ENCODE assay signal across 9 cellular contexts in genomic region chr10:22251751-22252285, GRCh38. TPM values are rescaled to one million over a fixed set of nuclear protein-coding genes. Genes with fewer than 3 reads are reported as not detected.
DNase-seq lines count a peak whose midpoint lies in the region; ATAC-seq, FAIRE-seq and TF ChIP-seq lines count a peak whose summit lies in the region.
"Had no signal": no experiment of that assay in that cellular context is flagged by ENCODE, and none has a peak within 500 bp of the region (broad histone marks: within the 10 kb centered on the region; RNA-seq: fewer than 3 reads in every experiment).

No MANE protein-coding gene starts in this region.

- H3K9me2 ChIP-seq in MM.1S (replicated peaks; ENCODE audit: insufficient read depth, low read length): no peaks in the 10 kb centered on the region

- H3K4me3 ChIP-seq in H7 (ENCODE audit: insufficient read depth, low read depth, low read length) (peak overlapping the region; percentile 43), MM.1S (ENCODE audit: low read length) (peak overlapping the region; percentile 85), HepG2 (replicated peaks in 1 of 3; ENCODE audit: insufficient read depth in 1 of 3, low read depth in 2 of 3, low read length in 3 of 3) (peak overlapping the region; percentile 47 to 67 (median 56))

- H3K4me1 Mint-ChIP-seq in dendritic cell treated with granulocyte-macrophage colony-stimulating factor and Interleukin-4, amounts not matched to agents 40 ng/mL and 50 ng/mL, for 4 days (ENCODE audit: low read depth): peaks cover 17% of the 10 kb centered on the region

- WGBS in HepG2 (ENCODE audit: low lambda C conversion rate): 5% methylated on average over 32 of the region's 32 CpGs

- TF ChIP-seq EP300 in HepG2 (IDR thresholded peaks at IDR 0.05; ENCODE audit: low read depth in 2 of 2, low read length in 2 of 2) (no peak), HepG2 (CRISPR knock-in tag; IDR thresholded peaks at IDR 0.05; ENCODE audit: borderline replicate concordance) (no peak)

- H3K36me3 Mint-ChIP-seq in dendritic cell treated with granulocyte-macrophage colony-stimulating factor and Interleukin-4, amounts not matched to agents 40 ng/mL and 50 ng/mL, for 4 days (ENCODE audit: low read depth): peaks cover 19% of the 10 kb centered on the region

- H3K36me3 ChIP-seq in H7 (replicated peaks; ENCODE audit: control insufficient read depth, insufficient read depth, low read length) (no peaks in the 10 kb centered on the region), MM.1S (replicated peaks; ENCODE audit: insufficient read depth, low read length) (no peaks in the 10 kb centered on the region), HepG2 (replicated peaks in 1 of 2; ENCODE audit: control insufficient read depth in 1 of 2, insufficient read depth in 2 of 2, low read length in 2 of 2) (no peaks in the 10 kb centered on the region)

- peak overlapping the region; percentile 93 for H3K4me3 Mint-ChIP-seq in dendritic cell treated with granulocyte-macrophage colony-stimulating factor and Interleukin-4, amounts not matched to agents 40 ng/mL and 50 ng/mL, for 4 days

- TF ChIP-seq RAD21 in HepG2 (CRISPR knock-in tag; IDR thresholded peaks at IDR 0.05): no peak

- H3F3A ChIP-seq in MM.1S (ENCODE audit: insufficient read depth, low read length): peaks cover 15% of the 10 kb centered on the region

- no TSS peak for BruUV-seq in HepG2 (replicated peaks; lab: Mats Ljungman, UMichigan)

- H3K9me3 ChIP-seq in MM.1S (replicated peaks; ENCODE audit: insufficient read depth, low read length) (no peaks in the 10 kb centered on the region), HepG2 (ENCODE audit: low read length) (no peaks in the 10 kb centered on the region)

- peak; percentile 38; the same call in 2 of the 3 replicates for ATAC-seq in HepG2

- H2AFZ ChIP-seq in MM.1S (ENCODE audit: low read length) (peak overlapping the region; percentile 91), HepG2 (ENCODE audit: low read length) (peak overlapping the region; percentile 76)

- no peak for FAIRE-seq in HepG2 (lab: Jason Lieb, UNC)
- FAIRE-seq: islet of Langerhans had no signal

- peak overlapping the region; percentile 87 for H3K9ac ChIP-seq in MM.1S (ENCODE audit: low read length)
- no peak overlapping the region for H3K9ac ChIP-seq in HepG2 (ENCODE audit: insufficient read depth, low read depth, low read length)

- H3K9me3 Mint-ChIP-seq in dendritic cell treated with granulocyte-macrophage colony-stimulating factor and Interleukin-4, amounts not matched to agents 40 ng/mL and 50 ng/mL, for 4 days: no peaks in the 10 kb centered on the region

- H3K79me2 ChIP-seq in MM.1S (ENCODE audit: low read length) (no peaks in the 10 kb centered on the region), HepG2 (ENCODE audit: insufficient read depth, low read length) (no peaks in the 10 kb centered on the region)

- H3K27ac Mint-ChIP-seq in dendritic cell treated with granulocyte-macrophage colony-stimulating factor and Interleukin-4, amounts not matched to agents 40 ng/mL and 50 ng/mL, for 4 days: peak overlapping the region; percentile 99

- peaks cover under 1% of the 10 kb centered on the region for H3K27me3 Mint-ChIP-seq in dendritic cell treated with granulocyte-macrophage colony-stimulating factor and Interleukin-4, amounts not matched to agents 40 ng/mL and 50 ng/mL, for 4 days

- DNase-seq in G401 (ENCODE audit: low spot score) (peak; percentile 71), H7 (peak; percentile 78), MM.1S (peak; percentile 64), HepG2 (ENCODE audit: low spot score) (no peak), NCI-H82 (lab: John Stamatoyannopoulos, UW) (no peak)
- peak; percentile 64 for DNase-seq in activated CD4-positive, alpha-beta T cell treated with anti-CD3 and anti-CD28 coated beads for 1 hour
- DNase-seq in stimulated activated CD4-positive, alpha-beta T cell treated with anti-CD3 and anti-CD28 coated beads, Interleukin-4, amount 100 ng/mL, for 1 hour: peak; percentile 68

- H3K27ac ChIP-seq in MM.1S (ENCODE audit: low read length) (peak overlapping the region; percentile 86), HepG2 (ENCODE audit: extremely low read length, insufficient read depth, low read length) (no peak overlapping the region)

- in situ Hi-C loops in G401 (cut with HindIII; ENCODE audit: low sequenced_read_pairs): no loop called here
- in situ Hi-C loops in HepG2 (cut with HindIII; ENCODE audit: extremely low pct_ligation_motif_present, low pct_unique_long_range_greater_than_20kb): no loop called here

- intact Hi-C loops in dendritic cell treated with granulocyte-macrophage colony-stimulating factor and Interleukin-4, amounts not matched to agents 40 ng/mL and 50 ng/mL, for 4 days (cut with micrococcal nuclease): loop anchor here (1.0 to 10.0 kb wide), 6 partner anchors 23 to 757 kb away; partner anchors contain the start of genes COMMD3 and DNAJC1
- intact Hi-C loops in HepG2 (cut with micrococcal nuclease; ENCODE audit: unreplicated experiment): no loop called here

- H3K27me3 ChIP-seq in H7 (ENCODE audit: control insufficient read depth, insufficient read depth, low read length) (peaks cover 77% of the 10 kb centered on the region), MM.1S (replicated peaks; ENCODE audit: insufficient read depth, low read length) (no peaks in the 10 kb centered on the region), HepG2 (ENCODE audit: control insufficient read depth in 1 of 2, insufficient read depth in 2 of 2, low read length in 2 of 2) (peaks cover 4 to 34% of the 10 kb centered on the region in 2 experiments)

- H3K4me2 ChIP-seq in MM.1S (ENCODE audit: low read depth, low read length): peak overlapping the region; percentile 72
- peak overlapping the region; percentile 89 for H3K4me2 ChIP-seq in HepG2 (ENCODE audit: low read depth, low read length)

- H3K4me1 ChIP-seq in MM.1S (ENCODE audit: low read length) (no peaks in the 10 kb centered on the region), HepG2 (ENCODE audit: insufficient read depth, low read length) (peaks cover 9% of the 10 kb centered on the region)

- TF ChIP-seq POLR2A in HepG2 (IDR thresholded peaks at IDR 0.05; ENCODE audit: insufficient read depth in 1 of 2, low read depth in 2 of 2, low read length in 2 of 2): no peak

- POLR2A ChIA-PET in HepG2 (lab: Yijun Ruan, JAX): no interaction called here

- TF ChIP-seq CTCF in MM.1S (IDR thresholded peaks at IDR 0.05; ENCODE audit: low read length) (no peak), HepG2 (CRISPR knock-in tag; IDR thresholded peaks at IDR 0.05) (no peak)

- H4K20me1 ChIP-seq in MM.1S (ENCODE audit: insufficient read depth, low read length): no peaks in the 10 kb centered on the region
- no peaks in the 10 kb centered on the region for H4K20me1 ChIP-seq in HepG2 (ENCODE audit: insufficient read depth, low read length)

- CTCF ChIA-PET in HepG2 (lab: Yijun Ruan, JAX; ENCODE audit: low intra/inter-chr PET ratio, low total read pairs): no interaction called here

TF ChIP-seq in HepG2, 621 proteins besides CTCF, POLR2A, EP300 and RAD21 (continues in another document):
- no peak for TF ChIP-seq TEF (CRISPR knock-in tag; IDR thresholded peaks at IDR 0.05)

RNA-seq across cellular contexts. Expression of gene EBLN1, which starts 34.0 kb away (rescaled TPM):
- 1.3 TPM in 1 of 2 replicates, not detected in the other for total RNA-seq in G401 (2014; rRNA removed; shearing (Covaris generic))
- total RNA-seq in H7 (2014; rRNA removed; shearing (Covaris generic)): not detected in 2 replicates
- not detected in 2 replicates for total RNA-seq in HepG2 (2016; rRNA removed; fragmentation: Illumina TruSeq; extraction: Trizol)
- total RNA-seq in HepG2 (2016; cell fraction: cytosol; rRNA removed; fragmentation: Illumina TruSeq; extraction: Trizol; ENCODE audit: low read depth): not detected in 2 replicates
- not detected in 2 replicates for total RNA-seq in HepG2 (2016; cell fraction: insoluble cytoplasmic fraction; rRNA removed; fragmentation: Illumina TruSeq; extraction: Trizol)
- not detected in 2 replicates for total RNA-seq in HepG2 (2016; cell fraction: membrane; rRNA removed; fragmentation: Illumina TruSeq; extraction: Trizol)
- total RNA-seq in HepG2 (2016; cell fraction: nucleus; rRNA removed; fragmentation: Illumina TruSeq; extraction: Trizol): not detected in 2 replicates
- not detected in 2 replicates for polyA plus RNA-seq in HepG2 (2011; rRNA removed)
- not detected in 2 replicates for polyA plus RNA-seq in HepG2 (2011; cell fraction: cytosol; rRNA removed)
- polyA plus RNA-seq in HepG2 (2011; cell fraction: nucleus; rRNA removed): not detected in 2 replicates
- polyA plus RNA-seq in HepG2 (2012): not detected in 2 replicates
- not detected in 2 replicates for polyA plus RNA-seq in HepG2 (2016; cell fraction: cytosol; fragmentation: Illumina TruSeq; extraction: Trizol; ENCODE audit: low read depth)
- not detected in 2 replicates for polyA plus RNA-seq in HepG2 (2016; cell fraction: insoluble cytoplasmic fraction; fragmentation: Illumina TruSeq; extraction: Trizol; ENCODE audit: low read depth)
- polyA plus RNA-seq in HepG2 (2016; cell fraction: membrane; fragmentation: Illumina TruSeq; extraction: Trizol; ENCODE audit: low read depth): not detected in 2 replicates
- not detected in 2 replicates for polyA plus RNA-seq in HepG2 (2016; cell fraction: nucleus; fragmentation: Illumina TruSeq; extraction: Trizol; ENCODE audit: insufficient read depth, low read depth)
- polyA minus RNA-seq in HepG2 (2011; rRNA and poly(A)+ RNA removed; ENCODE audit: low replicate concordance): not detected in 2 replicates
- not detected in 2 replicates for polyA minus RNA-seq in HepG2 (2011; cell fraction: cytosol; rRNA and poly(A)+ RNA removed)
- polyA minus RNA-seq in HepG2 (2011; cell fraction: nucleus; rRNA and poly(A)+ RNA removed): not detected in 2 replicates

Comparison
In these comparisons a context has a peak if more than half of its experiments do, and no peak if none do; other contexts are left out.
1. DNase-seq: peak in G401 (single experiment), H7 (single experiment), MM.1S (single experiment), activated CD4-positive, alpha-beta T cell treated with anti-CD3 and anti-CD28 coated beads for 1 hour (single experiment) and stimulated activated CD4-positive, alpha-beta T cell treated with anti-CD3 and anti-CD28 coated beads, Interleukin-4, amount 100 ng/mL, for 1 hour (single experiment); none in HepG2 (single experiment) and NCI-H82 (single experiment).
2. Peak in every context shown above with its lines, with median percentiles within 50 percentile points of each other: H3K4me3 ChIP-seq.